In the genomic region with DNA sequence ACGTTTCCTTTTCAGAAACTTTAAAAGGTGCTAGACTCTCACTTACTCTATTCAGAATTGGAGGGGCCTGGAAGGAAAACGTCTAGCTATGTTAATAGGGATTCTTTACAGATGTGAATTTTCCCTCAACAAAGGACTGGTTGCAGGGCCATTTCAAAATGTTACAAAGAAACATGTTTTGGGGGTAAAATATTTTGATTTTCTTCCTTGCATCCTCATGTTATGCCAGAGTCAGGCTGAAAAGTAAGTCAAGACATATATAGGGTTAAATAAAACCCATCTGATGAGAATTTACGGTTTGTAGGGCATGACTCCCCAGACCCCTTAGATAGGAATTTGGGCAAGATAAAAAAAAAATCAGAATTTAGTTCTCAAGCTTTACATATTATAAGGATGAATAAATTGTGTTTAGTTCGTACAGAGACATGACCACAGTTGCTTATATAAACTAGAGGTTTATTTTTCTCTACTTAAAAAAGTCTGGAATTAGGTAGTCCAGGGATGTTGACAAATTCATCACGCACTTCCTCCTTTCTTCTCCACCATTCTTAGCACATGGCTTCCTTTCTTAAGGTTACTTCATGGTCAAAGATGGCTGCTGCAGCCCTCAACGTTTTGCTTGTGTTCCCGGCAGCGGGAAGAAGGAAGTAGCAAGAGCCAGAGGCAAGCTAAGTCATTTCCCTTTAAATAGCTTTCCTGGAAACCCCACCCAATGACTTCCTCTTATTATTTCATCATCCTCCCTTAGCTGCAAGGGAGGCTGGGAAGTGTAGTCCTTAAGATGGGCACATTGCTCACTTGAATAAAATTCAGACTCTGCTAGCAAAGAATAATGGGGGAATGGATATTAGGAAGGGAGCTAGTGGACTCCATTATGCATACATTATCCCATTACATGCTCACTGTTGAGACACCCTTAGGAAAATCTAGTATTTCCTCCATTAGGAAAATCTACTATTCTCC, we compare ENCODE assay signal across 8 cellular contexts. TPM values are rescaled to one million over a fixed set of nuclear protein-coding genes. Genes with fewer than 3 reads are reported as not detected.
DNase-seq lines count a peak whose midpoint lies in the region; ATAC-seq and TF ChIP-seq lines count a peak whose summit lies in the region.
"Not testable (repeated sequence)": the region's sequence is repeated elsewhere in the genome, so short reads cannot be mapped to it uniquely, and the experiment has no call there.

No MANE protein-coding gene starts in this region.

- BruUV-seq in A673 (replicated peaks; lab: Mats Ljungman, UMichigan) = TSS peak; percentile 97

- H3K27me3 ChIP-seq in A673 (replicated peaks; ENCODE audit: insufficient read depth, low read depth, low read length, poor library complexity); ovary: not testable (repeated sequence)

- H3K4me1 Mint-ChIP-seq in activated naive CD8-positive, alpha-beta T cell treated with anti-CD3 and anti-CD28 coated beads for 36 hours = peaks cover 28% of the 10 kb centered on the region

- intact Hi-C loops in A673 (cut with micrococcal nuclease; ENCODE audit: unreplicated experiment); ovary (cut with DNase I): not testable (repeated sequence)

- CTCF ChIA-PET in A673 (lab: Charles Lee) = not testable (repeated sequence)

- not testable (repeated sequence) for TF ChIP-seq CTCF in A673 (conservative IDR thresholded peaks at IDR 0.05; ENCODE audit: low read depth, low read length); GM13977 (IDR thresholded peaks at IDR 0.05; ENCODE audit: extremely low read depth, insufficient read depth, missing control alignments); ovary (IDR thresholded peaks at IDR 0.05)

- not testable (repeated sequence) for H3K36me3 ChIP-seq in A673 (ENCODE audit: insufficient read depth, low read length, poor library complexity, severe bottlenecking); ovary

- DNase-seq in A673 (ENCODE audit: low spot score) = peak; percentile 90
- DNase-seq in GM13977 (ENCODE audit: low spot score) = peak; percentile 50
- peak; percentile 55 for DNase-seq in NCI-H2227 (lab: John Stamatoyannopoulos, UW; ENCODE audit: unreplicated experiment)
- DNase-seq in T follicular helper cell (ENCODE audit: low read depth) = peak; percentile 5
- peak; percentile 58 for DNase-seq in activated naive CD8-positive, alpha-beta T cell treated with anti-CD3 and anti-CD28 coated beads for 36 hours
- DNase-seq in glomerular visceral epithelial cell (ENCODE audit: extremely low spot score) = peak; percentile 72
- DNase-seq in ovary = not testable (repeated sequence)

- peaks cover 15% of the 10 kb centered on the region for H3K36me3 Mint-ChIP-seq in activated naive CD8-positive, alpha-beta T cell treated with anti-CD3 and anti-CD28 coated beads for 36 hours

- POLR2A ChIA-PET in A673 (lab: Charles Lee; ENCODE audit: low non-redundant PET) = not testable (repeated sequence)

- not testable (repeated sequence) for H3K4me3 Mint-ChIP-seq in activated naive CD8-positive, alpha-beta T cell treated with anti-CD3 and anti-CD28 coated beads for 36 hours

- TF ChIP-seq POLR2A in ovary (IDR thresholded peaks at IDR 0.05) = not testable (repeated sequence)

- WGBS in ovary, 3 donors = 67 to 69% (median 69%) methylated on average over 8 of the region's 8 CpGs

- not testable (repeated sequence) for H3K4me1 ChIP-seq in A673 (ENCODE audit: insufficient read depth, low read length, poor library complexity, severe bottlenecking); ovary (ENCODE audit: insufficient read depth)

- not testable (repeated sequence) for H3K9me3 Mint-ChIP-seq in activated naive CD8-positive, alpha-beta T cell treated with anti-CD3 and anti-CD28 coated beads for 36 hours

- H3K27ac Mint-ChIP-seq in activated naive CD8-positive, alpha-beta T cell treated with anti-CD3 and anti-CD28 coated beads for 36 hours = peak overlapping the region; percentile 95

- H3K4me3 ChIP-seq in A673 (ENCODE audit: low read depth, low read length, poor library complexity, severe bottlenecking); ovary: not testable (repeated sequence)

- peak; percentile 69 for TF ChIP-seq EP300 in ovary (IDR thresholded peaks at IDR 0.05)

- in situ Hi-C loops in GM13977 (cut with MboI; ENCODE audit: low pct_unique_long_range_greater_than_20kb, low sequenced_read_pairs, unreplicated experiment) = not testable (repeated sequence)

- H3K9me3 ChIP-seq in A673 (ENCODE audit: low read depth, low read length, poor library complexity, severe bottlenecking); ovary: not testable (repeated sequence)

- ATAC-seq in HG02840 (IDR thresholded peaks at IDR 0.05; ENCODE audit: low FRiP score, unreplicated experiment) = peak; percentile 65

- not testable (repeated sequence) for H3K27me3 Mint-ChIP-seq in activated naive CD8-positive, alpha-beta T cell treated with anti-CD3 and anti-CD28 coated beads for 36 hours

- not testable (repeated sequence) for H3K27ac ChIP-seq in A673 (ENCODE audit: low read depth, low read length, poor library complexity, severe bottlenecking); ovary

RNA-seq across cellular contexts. Expression of a gene that starts 12.7 kb away (rescaled TPM):
- total RNA-seq in A673 (2021) (83.8 and 90.4 TPM in 2 replicates), ovary (10 to 100 TPM; 31.2 to 76.1 (median 57.5) TPM)
- 10 to 100 TPM; 64.5 to 65.5 TPM for total RNA-seq in activated naive CD8-positive, alpha-beta T cell treated with anti-CD3 and anti-CD28 coated beads for 36 hours
- 10 to 100 TPM; 15.7 to 29.1 TPM for polyA plus RNA-seq in ovary
